Comparison of ENCODE assay signal across 16 cellular contexts in genomic region chr1:58855351-58856165, GRCh38.
A peak's percentile ranks its signal among the peaks of the same experiment; 100 is the strongest.
DNase-seq lines count a peak whose midpoint lies in the region; ATAC-seq and FAIRE-seq lines count a peak whose summit lies in the region.
"Had no signal": no experiment of that assay in that cellular context is flagged by ENCODE, and none has a peak within 500 bp of the region (broad histone marks: within the 10 kb centered on the region; RNA-seq: fewer than 3 reads in every experiment).

No MANE protein-coding gene starts in this region.

- peak overlapping the region in 1 of 2 experiments; percentile 85 for H3K4ac ChIP-seq in mesenchymal stem cell (ENCODE audit: low read depth in 1 of 2, low read length in 2 of 2)

- H4K91ac ChIP-seq in mesenchymal stem cell (ENCODE audit: low read length) = peak overlapping the region; percentile 86

- H3K14ac ChIP-seq in mesenchymal stem cell (ENCODE audit: low read length in 2 of 2) = no peak overlapping the region

- H2AK5ac ChIP-seq in mesenchymal stem cell (ENCODE audit: low read length, severe bottlenecking) = peak overlapping the region; percentile 82

- H3K4me3 ChIP-seq in mesenchymal stem cell (ENCODE audit: insufficient read depth in 1 of 2, low read depth in 1 of 2, low read length in 2 of 2) = no peak overlapping the region
- H3K4me3 ChIP-seq: spleen had no signal

- peaks cover 11% of the 10 kb centered on the region for H3K4me1 ChIP-seq in mesenchymal stem cell (ENCODE audit: control insufficient read depth, insufficient read depth, low read depth, low read length)

- no peak overlapping the region for H3K23ac ChIP-seq in mesenchymal stem cell (ENCODE audit: low read length in 2 of 2)

- no peak overlapping the region for H3K4me2 ChIP-seq in mesenchymal stem cell (ENCODE audit: low read length, poor library complexity, severe bottlenecking)

- no peak overlapping the region for H3K9ac ChIP-seq in mesenchymal stem cell (ENCODE audit: low read length)

- H3K36me3 ChIP-seq in mesenchymal stem cell (ENCODE audit: control insufficient read depth in 1 of 2, insufficient read depth in 2 of 2, low read depth in 1 of 2, low read length in 2 of 2) = no peaks in the 10 kb centered on the region
- H3K36me3 ChIP-seq: spleen had no signal

- FAIRE-seq in RCC 7860 (lab: Jason Lieb, UNC) = peak; percentile 38
- FAIRE-seq: GM12892 had no signal

- H3K27me3 ChIP-seq in mesenchymal stem cell (ENCODE audit: control insufficient read depth in 1 of 2, insufficient read depth in 1 of 2, low read length in 2 of 2) = no peaks in the 10 kb centered on the region
- H3K27me3 ChIP-seq: spleen had no signal

- no peak overlapping the region for H4K8ac ChIP-seq in mesenchymal stem cell (ENCODE audit: low read length)

- H2BK15ac ChIP-seq in mesenchymal stem cell (ENCODE audit: low read depth, poor library complexity, severe bottlenecking) = no peak overlapping the region

- H2BK12ac ChIP-seq in mesenchymal stem cell (ENCODE audit: low read length in 2 of 2) = peak overlapping the region; percentile 35 to 91

- H3K79me1 ChIP-seq in mesenchymal stem cell (replicated peaks; ENCODE audit: low read length, poor library complexity, severe bottlenecking) = no peaks in the 10 kb centered on the region

- no peak overlapping the region for H2AFZ ChIP-seq in mesenchymal stem cell (ENCODE audit: low read depth, low read length)

- H3K27ac ChIP-seq in epithelial cell of prostate (peak overlapping the region; percentile 2), mesenchymal stem cell (ENCODE audit: low read length, poor library complexity, severe bottlenecking) (peak overlapping the region; percentile 56)

- no peak overlapping the region for H2BK5ac ChIP-seq in mesenchymal stem cell (ENCODE audit: low read depth, low read length, poor library complexity, severe bottlenecking)

- H2BK120ac ChIP-seq in mesenchymal stem cell (ENCODE audit: low read depth, low read length) = no peak overlapping the region

- H3K9me3 ChIP-seq in mesenchymal stem cell (ENCODE audit: control insufficient read depth, low read length) = no peaks in the 10 kb centered on the region
- H3K9me3 ChIP-seq: spleen had no signal

- peak overlapping the region in 1 of 2 experiments; percentile 1 for H3K18ac ChIP-seq in mesenchymal stem cell (ENCODE audit: low read depth in 1 of 2, low read length in 2 of 2)

- intact Hi-C loops in posterior vena cava (cut with DNase I) = no loop called here

- ATAC-seq in GM18511 (IDR thresholded peaks at IDR 0.05; ENCODE audit: unreplicated experiment) = no peak

- DNase-seq in A172 (ENCODE audit: low spot score) (peak; percentile 41), RCC 7860 (ENCODE audit: low spot score) (peak; percentile 51), epithelial cell of prostate (ENCODE audit: low read depth, low spot score) (no peak), mesenchymal stem cell (peak; percentile 35), posterior vena cava (ENCODE audit: low spot score) (no peak), germinal center (ENCODE audit: low spot score) (no peak), AML-193 (lab: John Stamatoyannopoulos, UW) (no peak)
- DNase-seq: activated CD4-positive, CD25-positive, alpha-beta regulatory T cell; activated effector memory CD4-positive, alpha-beta T cell treated with anti-CD3 and anti-CD28 coated beads, Interleukin-2, amount 50 U/mL, for 16 hours; anterior cingulate cortex; H9; NCI-H2107; nucleus accumbens; spleen had no signal

- WGBS in mesenchymal stem cell = 33% methylated on average over 5 of the region's 9 CpGs

Comparison
In these comparisons a context has a peak if more than half of its experiments do, and no peak if none do; other contexts are left out.
1. DNase-seq: peak in A172 (single experiment), RCC 7860 (single experiment) and mesenchymal stem cell (single experiment); none in epithelial cell of prostate (single experiment), posterior vena cava (single experiment), germinal center (single experiment) and AML-193 (0 of 2).